8 cellular contexts compared by ENCODE assay signal in genomic region chr12:50185975-50186663, GRCh38. TPM values are rescaled to one million over a fixed set of nuclear protein-coding genes. Genes with fewer than 3 reads are reported as not detected.
DNase-seq lines count a peak whose midpoint lies in the region; ATAC-seq, FAIRE-seq and TF ChIP-seq lines count a peak whose summit lies in the region.

No MANE protein-coding gene starts in this region.

- CTCF ChIA-PET in RWPE1 (lab: Yijun Ruan, JAX), result interaction anchor here (0.6 to 0.7 kb wide), 3 partner anchors 38 to 102 kb away, joined by 3 to 4 read pairs (median 4); no protein-coding TSS in a partner anchor

- H3K27me3 ChIP-seq in skeletal muscle satellite cell (ENCODE audit: control insufficient read depth, insufficient read depth, low read length), result no peaks in the 10 kb centered on the region

- TF ChIP-seq CTCF in RWPE1 (conservative IDR thresholded peaks at IDR 0.05; ENCODE audit: low read depth), result no peak

- H3K4me2 ChIP-seq in skeletal muscle satellite cell (ENCODE audit: low read length), result peak overlapping the region; percentile 53

- peak overlapping the region; percentile 19 for H3K4me3 ChIP-seq in skeletal muscle satellite cell (ENCODE audit: low read length)

- no peak for DNase-seq in H54 (ENCODE audit: insufficient read length, low spot score)
- peak; percentile 53 for DNase-seq in RWPE1 (ENCODE audit: low spot score)
- no peak for DNase-seq in RCC 7860 (ENCODE audit: low spot score)
- no peak for DNase-seq in T-helper 9 cell
- DNase-seq in posterior vena cava (ENCODE audit: low spot score), result no peak

- TF ChIP-seq POLR2A in H54 (IDR thresholded peaks at IDR 0.05; ENCODE audit: low read depth, low read length), result no peak

- peak overlapping the region; percentile 83 for H3K9ac ChIP-seq in skeletal muscle satellite cell (ENCODE audit: low read depth, low read length)

- peaks cover 60% of the 10 kb centered on the region for H3K4me1 ChIP-seq in skeletal muscle satellite cell (ENCODE audit: control insufficient read depth, insufficient read depth, low read length)

- ATAC-seq in GM19351 (IDR thresholded peaks at IDR 0.05; ENCODE audit: unreplicated experiment), result no peak

- FAIRE-seq in H54 (lab: Jason Lieb, UNC), result peak; percentile 45
- no peak for FAIRE-seq in RCC 7860 (lab: Jason Lieb, UNC)

- H3K9me3 ChIP-seq in skeletal muscle satellite cell (replicated peaks; ENCODE audit: low read length), result no peaks in the 10 kb centered on the region

- peaks cover 51% of the 10 kb centered on the region for H3K36me3 ChIP-seq in skeletal muscle satellite cell (ENCODE audit: insufficient read depth, low read length)

- POLR2A ChIA-PET in RWPE1 (lab: Yijun Ruan, JAX; ENCODE audit: low non-redundant PET), result no interaction called here

- intact Hi-C loops in posterior vena cava (cut with DNase I), result no loop called here

- H3K27ac ChIP-seq in RWPE1, result peak overlapping the region; percentile 76
- peak overlapping the region; percentile 10 for H3K27ac ChIP-seq in cingulate gyrus (ENCODE audit: low read depth, low read length)

RNA-seq across cellular contexts. Expression of gene CERS5, which starts 18.9 kb away (rescaled TPM):
- 21.3 and 27.3 TPM in 2 replicates for total RNA-seq in skeletal muscle satellite cell (2012; rRNA removed)
- 10 to 100 TPM; 43.3 to 44.0 TPM for total RNA-seq in posterior vena cava
